In the genomic region with DNA sequence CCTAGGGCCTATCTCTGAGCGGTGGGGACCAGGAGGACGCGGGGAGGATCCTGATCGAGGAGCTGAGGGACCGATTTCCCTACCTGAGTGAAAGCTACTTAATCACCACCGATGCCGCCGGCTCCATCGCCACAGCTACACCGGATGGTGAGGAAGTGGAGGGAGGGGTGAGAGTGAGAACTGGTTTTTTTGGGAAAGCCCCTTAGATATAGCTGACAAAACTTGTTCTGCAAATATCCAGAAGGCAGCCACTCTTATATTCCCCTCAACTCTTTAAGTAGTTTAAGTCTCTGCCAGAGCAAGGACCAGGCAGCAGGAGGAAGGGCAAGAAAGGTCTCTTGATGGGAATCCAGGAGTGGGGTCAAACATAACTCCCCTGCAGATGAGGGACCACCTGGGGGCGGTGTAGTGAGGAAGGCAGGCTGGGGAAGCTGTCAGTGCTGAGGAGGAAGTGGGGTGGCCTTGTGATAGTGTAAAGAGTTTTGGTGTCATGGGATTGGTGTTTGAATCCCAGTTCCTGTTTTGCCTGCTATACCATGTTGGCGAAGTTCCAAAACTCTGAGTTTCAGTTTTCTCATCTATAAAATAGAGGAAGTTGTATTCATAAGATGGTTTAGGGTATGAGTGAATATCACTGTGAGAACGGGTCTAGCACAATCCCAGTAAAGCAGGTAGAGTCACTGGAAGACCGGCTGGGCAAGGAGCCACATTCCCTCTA, we compare ENCODE assay signal across 8 cellular contexts. TPM values are rescaled to one million over a fixed set of nuclear protein-coding genes. Genes with fewer than 3 reads are reported as not detected.
A peak's percentile ranks its signal among the peaks of the same experiment; 100 is the strongest.
DNase-seq lines count a peak whose midpoint lies in the region; ATAC-seq lines count a peak whose summit lies in the region.

No MANE protein-coding gene starts in this region.

- ATAC-seq in GM18498 (IDR thresholded peaks at IDR 0.05; ENCODE audit: unreplicated experiment), result peak; percentile 48
- ATAC-seq in HG02798 (IDR thresholded peaks at IDR 0.05; ENCODE audit: poor library complexity, unreplicated experiment), result peak; percentile 38
- peak; percentile 40 to 58 for ATAC-seq in naive B cell (ENCODE audit: low read depth in 2 of 2)
- ATAC-seq in left ventricle myocardium superior, result no peak

- H3K4me3 Mint-ChIP-seq in naive B cell, result peak overlapping the region; percentile 75 to 99 (median 98)

- intact Hi-C loops in left ventricle myocardium superior (cut with micrococcal nuclease), result no loop called here

- H3K9me3 Mint-ChIP-seq in naive B cell, result no peaks in the 10 kb centered on the region

- H3K27me3 Mint-ChIP-seq in naive B cell, result no peaks in the 10 kb centered on the region

- DNase-seq in RPMI8226, result peak; percentile 96
- peak; percentile 70 for DNase-seq in activated naive CD4-positive, alpha-beta T cell treated with Interleukin-2 at 50 U/mL for 16 hours
- DNase-seq in naive B cell, result peak; percentile 94
- DNase-seq in NCI-H1417 treated with DMSO at 0.1 percent for 48 hours (lab: John Stamatoyannopoulos, UW), result no peak
- DNase-seq in NCI-H1048 (lab: John Stamatoyannopoulos, UW), result no peak
- DNase-seq in left ventricle myocardium superior, result no peak

- H3K36me3 Mint-ChIP-seq in naive B cell, result peaks cover 11 to 13% of the 10 kb centered on the region in 2 donors

- peaks cover 52 to 75% (median 70%) of the 10 kb centered on the region in 3 donors for H3K4me1 Mint-ChIP-seq in naive B cell

- peak overlapping the region; percentile 89 to 100 (median 100) for H3K27ac Mint-ChIP-seq in naive B cell

RNA-seq across cellular contexts. Expression of a gene that starts 3.4 kb away (rescaled TPM):
- 100 to 1,000 TPM in 3 of 6 donors, 10 to 100 TPM in 3; 74.8 to 140 (median 101) TPM for polyA plus RNA-seq in naive B cell (ENCODE audit: low read depth in 6 of 6)
- 47.8 TPM for total RNA-seq in left ventricle myocardium superior

RNA-seq across cellular contexts. Expression of a gene that starts 58.2 kb away (rescaled TPM):
- polyA plus RNA-seq in naive B cell (ENCODE audit: low read depth in 6 of 6), result 10 to 100 TPM; 15.1 to 39.2 (median 30.3) TPM
- 41.6 TPM for total RNA-seq in left ventricle myocardium superior

RNA-seq across cellular contexts. Expression of a gene that starts 58.6 kb away (rescaled TPM):
- polyA plus RNA-seq in naive B cell (ENCODE audit: low read depth in 6 of 6), result 10 to 100 TPM; 10.5 to 27.4 (median 22.2) TPM
- total RNA-seq in left ventricle myocardium superior, result 18.2 TPM

Comparison
In these comparisons a context has a peak if more than half of its experiments do, and no peak if none do; other contexts are left out.
1. DNase-seq: peak in RPMI8226 (single experiment), activated naive CD4-positive, alpha-beta T cell treated with Interleukin-2 at 50 U/mL for 16 hours (single experiment) and naive B cell (single experiment); none in NCI-H1417 treated with DMSO at 0.1 percent for 48 hours (single experiment), NCI-H1048 (single experiment) and left ventricle myocardium superior (single experiment).